In the genomic region with DNA sequence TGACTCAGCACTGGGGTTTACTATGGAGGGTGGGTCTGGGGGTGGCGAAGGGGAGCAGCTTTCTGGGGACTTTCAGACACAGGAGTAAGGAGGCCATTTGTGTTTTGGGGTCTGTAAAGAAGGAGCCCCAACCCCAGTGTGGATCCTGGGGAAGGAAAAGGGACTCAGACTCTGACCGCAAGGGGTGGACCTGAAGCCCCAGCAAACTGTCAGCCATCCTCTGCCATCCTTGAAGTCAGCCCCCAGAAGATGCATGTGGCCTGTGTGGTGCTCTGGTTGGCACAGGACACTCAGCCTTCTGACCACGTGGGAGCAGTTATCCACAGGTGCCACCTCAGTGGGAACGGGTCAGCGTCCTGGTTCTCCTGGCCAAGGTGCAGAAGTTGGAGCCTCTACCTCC, we compare ENCODE assay signal across 15 cellular contexts. TPM values are rescaled to one million over a fixed set of nuclear protein-coding genes. Genes with fewer than 3 reads are reported as not detected.
DNase-seq lines count a peak whose midpoint lies in the region; ATAC-seq and TF ChIP-seq lines count a peak whose summit lies in the region.
"Had no signal": no experiment of that assay in that cellular context is flagged by ENCODE, and none has a peak within 500 bp of the region (broad histone marks: within the 10 kb centered on the region; RNA-seq: fewer than 3 reads in every experiment).

No MANE protein-coding gene starts in this region.

- H2BK12ac ChIP-seq in H9 (ENCODE audit: insufficient read length, low read depth, low read length) = no peak overlapping the region

- no peaks in the 10 kb centered on the region for H3K9me3 Mint-ChIP-seq in CD14-positive monocyte
- H3K9me3 Mint-ChIP-seq in H9 = no peaks in the 10 kb centered on the region
- no peaks in the 10 kb centered on the region for H3K9me3 Mint-ChIP-seq in activated naive CD4-positive, alpha-beta T cell treated with anti-CD3 and anti-CD28 coated beads, Interleukin-2, amount 50 U/mL, for 72 hours
- no peaks in the 10 kb centered on the region for H3K9me3 Mint-ChIP-seq in nephron
- H3K9me3 Mint-ChIP-seq: activated B cell treated with CpG ODN at 0.5 μM for 24 hours had no signal

- H3K79me1 ChIP-seq in H9 (ENCODE audit: insufficient read depth, low read depth, low read length, poor library complexity, severe bottlenecking) = no peaks in the 10 kb centered on the region

- no peak overlapping the region for H3K18ac ChIP-seq in H9 (ENCODE audit: insufficient read length, low read depth, low read length)

- no peak overlapping the region for H3K23ac ChIP-seq in H9 (ENCODE audit: insufficient read length, low read depth, low read length)

- H3K27me3 Mint-ChIP-seq in CD14-positive monocyte (ENCODE audit: low read depth in 3 of 3) (peaks cover 4 to 20% (median 14%) of the 10 kb centered on the region in 3 donors), H9 (ENCODE audit: low read depth) (no peaks in the 10 kb centered on the region; the same call in none of the 2 replicates), nephron (ENCODE audit: low read depth) (peaks cover 5% of the 10 kb centered on the region)

- H3K4me1 Mint-ChIP-seq in CD14-positive monocyte (peaks cover 59% of the 10 kb centered on the region), H9 (peaks cover 42 to 43% of the 10 kb centered on the region in 2 experiments), nephron (peaks cover 65% of the 10 kb centered on the region)

- WGBS in H9 (ENCODE audit: extremely low coverage, insufficient read length, low lambda C conversion rate) = no CpG with 5 or more reads among the region's 5 CpGs

- no peak overlapping the region for H4K8ac ChIP-seq in H9 (replicated peaks; ENCODE audit: insufficient read length, low read depth, low read length)

- peaks cover 6% of the 10 kb centered on the region; the same call in 1 of the 2 replicates for H3K4me1 ChIP-seq in H9 (ENCODE audit: insufficient read depth, low read length)

- H2BK120ac ChIP-seq in H9 (ENCODE audit: low read depth, low read length, poor library complexity, severe bottlenecking) = no peak overlapping the region

- no peaks in the 10 kb centered on the region for H3K9me3 ChIP-seq in H9 (ENCODE audit: control insufficient read depth, low read depth, low read length)

- no peak for ATAC-seq in activated naive CD4-positive, alpha-beta T cell treated with anti-CD3 and anti-CD28 coated beads, Interleukin-2, amount 50 U/mL, for 72 hours
- ATAC-seq in GM18907 (IDR thresholded peaks at IDR 0.05; ENCODE audit: unreplicated experiment) = no peak

- H4K5ac ChIP-seq in H9 (ENCODE audit: insufficient read length, low read depth, low read length) = no peak overlapping the region

- H2AFZ ChIP-seq in H9 (ENCODE audit: low read length) = no peak overlapping the region

- H3K23me2 ChIP-seq in H9 (ENCODE audit: insufficient read length, low read depth, low read length, poor library complexity, severe bottlenecking) = no peaks in the 10 kb centered on the region

- no peak overlapping the region for H3K4me3 Mint-ChIP-seq in CD14-positive monocyte
- no peak overlapping the region for H3K4me3 Mint-ChIP-seq in H9
- H3K4me3 Mint-ChIP-seq in nephron = no peak overlapping the region
- H3K4me3 Mint-ChIP-seq: activated B cell treated with CpG ODN at 0.5 μM for 24 hours had no signal

- peak overlapping the region in 3 of 7 donors; percentile 32 to 73 (median 70) for H3K27ac Mint-ChIP-seq in CD14-positive monocyte
- H3K27ac Mint-ChIP-seq in H9 = no peak overlapping the region
- H3K27ac Mint-ChIP-seq in activated naive CD4-positive, alpha-beta T cell treated with anti-CD3 and anti-CD28 coated beads, Interleukin-2, amount 50 U/mL, for 72 hours = peak overlapping the region; percentile 90 to 92
- H3K27ac Mint-ChIP-seq in nephron = peak overlapping the region; percentile 47 to 77 (median 76)
- H3K27ac Mint-ChIP-seq: activated B cell treated with CpG ODN at 0.5 μM for 24 hours had no signal

- H3K9ac ChIP-seq in H9 (ENCODE audit: extremely low read depth, insufficient read length, low read length) = no peak overlapping the region

- no peak overlapping the region for H2BK15ac ChIP-seq in H9 (ENCODE audit: low read depth, low read length)

- H4K20me1 ChIP-seq in H9 (ENCODE audit: control insufficient read depth, insufficient read depth, insufficient read length) = no peaks in the 10 kb centered on the region

- no peak overlapping the region for H4K91ac ChIP-seq in H9 (ENCODE audit: insufficient read length, low read depth, low read length)

- H3K56ac ChIP-seq in H9 (ENCODE audit: insufficient read length, low read depth, low read length) = no peak overlapping the region

- no peak overlapping the region; the same call in 1 of the 2 replicates for H3K14ac ChIP-seq in H9 (ENCODE audit: insufficient read depth, low read length)

- no peak overlapping the region for H2BK20ac ChIP-seq in H9 (ENCODE audit: low read depth, low read length, poor library complexity, severe bottlenecking)

- no peaks in the 10 kb centered on the region for H3K79me2 ChIP-seq in H9 (ENCODE audit: insufficient read depth, low read length)

- H3T11ph ChIP-seq in H9 (ENCODE audit: low read length) = no peak overlapping the region

- no peak overlapping the region for H2BK5ac ChIP-seq in H9 (ENCODE audit: insufficient read length, low read length)

- H3K27ac ChIP-seq in H9 (ENCODE audit: insufficient read length, low read depth, low read length) = no peak overlapping the region
- H3K27ac ChIP-seq: SJSA1 had no signal

- intact Hi-C loops in CD14-positive monocyte (cut with micrococcal nuclease) = loop anchor here in 1 of 2 donors (5.0 kb wide), 1 partner anchor 38 kb away; no protein-coding TSS in a partner anchor

- H3K36me3 Mint-ChIP-seq in CD14-positive monocyte (peaks cover 0 to 2% of the 10 kb centered on the region in 2 donors), H9 (ENCODE audit: insufficient read depth in 1 of 3, low read depth in 3 of 3) (no peaks in the 10 kb centered on the region; a peak in 1 of 7 replicates), nephron (ENCODE audit: low read depth) (no peaks in the 10 kb centered on the region)
- H3K36me3 Mint-ChIP-seq in activated naive CD4-positive, alpha-beta T cell treated with anti-CD3 and anti-CD28 coated beads, Interleukin-2, amount 50 U/mL, for 72 hours = no peaks in the 10 kb centered on the region

- TF ChIP-seq CTCF in CD14-positive monocyte (IDR thresholded peaks at IDR 0.05) (no peak), H9 (conservative IDR thresholded peaks at IDR 0.05) (no peak), nephron (IDR thresholded peaks at IDR 0.05; ENCODE audit: unreplicated experiment in 3 of 3) (no peak)

- H3K4ac ChIP-seq in H9 (ENCODE audit: low read depth, low read length) = no peak overlapping the region

- no peak overlapping the region for H3K4me2 ChIP-seq in H9 (ENCODE audit: insufficient read depth, insufficient read length, low read length)

- DNase-seq in CD14-positive monocyte (ENCODE audit: low spot score) (peak; percentile 31), H9 (peak; percentile 18), RPMI8226 (no peak), EL (no peak), erythroblast (lab: John Stamatoyannopoulos, UW) (no peak)
- peak in 1 of 2 donors; percentile 31 for DNase-seq in activated naive CD4-positive, alpha-beta T cell treated with anti-CD3 and anti-CD28 coated beads, Interleukin-2, amount 50 U/mL, for 72 hours (ENCODE audit: low spot score in 2 of 2)
- DNase-seq: activated B cell treated with CpG ODN at 0.5 μM for 24 hours, COR-L47, NCI-H2029 had no signal

- no peak for TF ChIP-seq POLR2A in erythroblast (IDR thresholded peaks at IDR 0.05; ENCODE audit: low read length)

- H3K27me3 ChIP-seq in H9 (ENCODE audit: insufficient read depth, low read length) = no peaks in the 10 kb centered on the region
- H3K27me3 ChIP-seq: SJSA1 had no signal

- no peak overlapping the region for H2AK5ac ChIP-seq in H9 (ENCODE audit: insufficient read length, low read length)

RNA-seq across cellular contexts. Expression of gene EPS8L3, which starts 26.0 kb away (rescaled TPM):
- polyA plus RNA-seq in CD14-positive monocyte = not detected
- not detected in 2 replicates for total RNA-seq in H9 (2021)
- not detected for total RNA-seq in activated naive CD4-positive, alpha-beta T cell treated with anti-CD3 and anti-CD28 coated beads, Interleukin-2, amount 50 U/mL, for 72 hours
- total RNA-seq: activated B cell treated with CpG ODN at 0.5 μM for 24 hours, dermis microvascular lymphatic vessel endothelial cell, renal cortical epithelial cell, SJSA1, subcutaneous adipose tissue had no signal

RNA-seq across cellular contexts. Expression of gene GSTM3, which starts 48.9 kb away (rescaled TPM):
- polyA plus RNA-seq in CD14-positive monocyte = 1 to 10 TPM; 2.8 to 3.2 TPM
- total RNA-seq in H9 (2021) = 2.7 and 3.5 TPM in 2 replicates
- total RNA-seq in activated naive CD4-positive, alpha-beta T cell treated with anti-CD3 and anti-CD28 coated beads, Interleukin-2, amount 50 U/mL, for 72 hours = 10 to 100 TPM; 39.0 to 41.1 TPM

Comparison
In these comparisons a context has a peak if more than half of its experiments do, and no peak if none do; other contexts are left out.
1. DNase-seq: peak in CD14-positive monocyte (single experiment) and H9 (single experiment); none in RPMI8226 (single experiment), EL (single experiment) and erythroblast (0 of 2).
2. H3K27ac Mint-ChIP-seq: peak in activated naive CD4-positive, alpha-beta T cell treated with anti-CD3 and anti-CD28 coated beads, Interleukin-2, amount 50 U/mL, for 72 hours (2 of 2) and nephron (3 of 3); none in H9 (0 of 3).